ENCODE assay signal across 1 cellular context in the genomic region with DNA sequence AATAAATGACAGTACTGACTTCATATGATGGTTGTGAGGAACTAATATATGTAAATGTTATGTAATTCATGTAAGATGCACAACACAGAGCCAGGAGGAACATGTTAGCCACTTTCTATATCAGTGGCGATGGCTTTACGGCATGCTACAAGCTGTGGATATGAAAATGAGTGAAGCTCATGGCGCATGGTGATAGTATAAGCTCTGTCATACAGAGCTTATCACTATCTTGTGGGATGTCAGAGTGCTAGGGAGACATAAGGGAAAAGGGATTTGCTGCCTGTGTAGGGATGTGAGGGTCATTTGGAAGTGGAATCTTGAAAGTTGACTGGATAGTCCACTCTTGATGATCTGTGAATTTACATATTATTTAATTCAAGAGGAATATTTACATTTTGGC.
TF ChIP-seq lines count a peak whose summit lies in the region.

No MANE protein-coding gene starts in this region.

TF ChIP-seq in GM12878, 131 proteins besides CTCF, POLR2A, EP300 and RAD21:
- TF ChIP-seq, protein P1, sequence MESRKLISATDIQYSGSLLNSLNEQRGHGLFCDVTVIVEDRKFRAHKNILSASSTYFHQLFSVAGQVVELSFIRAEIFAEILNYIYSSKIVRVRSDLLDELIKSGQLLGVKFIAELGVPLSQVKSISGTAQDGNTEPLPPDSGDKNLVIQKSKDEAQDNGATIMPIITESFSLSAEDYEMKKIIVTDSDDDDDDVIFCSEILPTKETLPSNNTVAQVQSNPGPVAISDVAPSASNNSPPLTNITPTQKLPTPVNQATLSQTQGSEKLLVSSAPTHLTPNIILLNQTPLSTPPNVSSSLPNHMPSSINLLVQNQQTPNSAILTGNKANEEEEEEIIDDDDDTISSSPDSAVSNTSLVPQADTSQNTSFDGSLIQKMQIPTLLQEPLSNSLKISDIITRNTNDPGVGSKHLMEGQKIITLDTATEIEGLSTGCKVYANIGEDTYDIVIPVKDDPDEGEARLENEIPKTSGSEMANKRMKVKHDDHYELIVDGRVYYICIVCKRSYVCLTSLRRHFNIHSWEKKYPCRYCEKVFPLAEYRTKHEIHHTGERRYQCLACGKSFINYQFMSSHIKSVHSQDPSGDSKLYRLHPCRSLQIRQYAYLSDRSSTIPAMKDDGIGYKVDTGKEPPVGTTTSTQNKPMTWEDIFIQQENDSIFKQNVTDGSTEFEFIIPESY (IDR thresholded peaks at IDR 0.05), result peak; percentile 73; the same call in 1 of the 2 replicates
- TF ChIP-seq, protein P2, sequence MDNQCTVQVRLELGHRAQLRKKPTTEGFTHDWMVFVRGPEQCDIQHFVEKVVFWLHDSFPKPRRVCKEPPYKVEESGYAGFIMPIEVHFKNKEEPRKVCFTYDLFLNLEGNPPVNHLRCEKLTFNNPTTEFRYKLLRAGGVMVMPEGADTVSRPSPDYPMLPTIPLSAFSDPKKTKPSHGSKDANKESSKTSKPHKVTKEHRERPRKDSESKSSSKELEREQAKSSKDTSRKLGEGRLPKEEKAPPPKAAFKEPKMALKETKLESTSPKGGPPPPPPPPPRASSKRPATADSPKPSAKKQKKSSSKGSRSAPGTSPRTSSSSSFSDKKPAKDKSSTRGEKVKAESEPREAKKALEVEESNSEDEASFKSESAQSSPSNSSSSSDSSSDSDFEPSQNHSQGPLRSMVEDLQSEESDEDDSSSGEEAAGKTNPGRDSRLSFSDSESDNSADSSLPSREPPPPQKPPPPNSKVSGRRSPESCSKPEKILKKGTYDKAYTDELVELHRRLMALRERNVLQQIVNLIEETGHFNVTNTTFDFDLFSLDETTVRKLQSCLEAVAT (IDR thresholded peaks at IDR 0.05), result 0 out of 2 replicates have a peak, but pooled peaks have one; percentile 37
- TF ChIP-seq, protein P3, sequence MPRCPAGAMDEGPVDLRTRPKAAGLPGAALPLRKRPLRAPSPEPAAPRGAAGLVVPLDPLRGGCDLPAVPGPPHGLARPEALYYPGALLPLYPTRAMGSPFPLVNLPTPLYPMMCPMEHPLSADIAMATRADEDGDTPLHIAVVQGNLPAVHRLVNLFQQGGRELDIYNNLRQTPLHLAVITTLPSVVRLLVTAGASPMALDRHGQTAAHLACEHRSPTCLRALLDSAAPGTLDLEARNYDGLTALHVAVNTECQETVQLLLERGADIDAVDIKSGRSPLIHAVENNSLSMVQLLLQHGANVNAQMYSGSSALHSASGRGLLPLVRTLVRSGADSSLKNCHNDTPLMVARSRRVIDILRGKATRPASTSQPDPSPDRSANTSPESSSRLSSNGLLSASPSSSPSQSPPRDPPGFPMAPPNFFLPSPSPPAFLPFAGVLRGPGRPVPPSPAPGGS (IDR thresholded peaks at IDR 0.05; ENCODE audit: borderline replicate concordance, insufficient read depth, low read depth, low read length, poor library complexity, severe bottlenecking), result no peak
